8 cellular contexts compared by ENCODE assay signal in the genomic region with DNA sequence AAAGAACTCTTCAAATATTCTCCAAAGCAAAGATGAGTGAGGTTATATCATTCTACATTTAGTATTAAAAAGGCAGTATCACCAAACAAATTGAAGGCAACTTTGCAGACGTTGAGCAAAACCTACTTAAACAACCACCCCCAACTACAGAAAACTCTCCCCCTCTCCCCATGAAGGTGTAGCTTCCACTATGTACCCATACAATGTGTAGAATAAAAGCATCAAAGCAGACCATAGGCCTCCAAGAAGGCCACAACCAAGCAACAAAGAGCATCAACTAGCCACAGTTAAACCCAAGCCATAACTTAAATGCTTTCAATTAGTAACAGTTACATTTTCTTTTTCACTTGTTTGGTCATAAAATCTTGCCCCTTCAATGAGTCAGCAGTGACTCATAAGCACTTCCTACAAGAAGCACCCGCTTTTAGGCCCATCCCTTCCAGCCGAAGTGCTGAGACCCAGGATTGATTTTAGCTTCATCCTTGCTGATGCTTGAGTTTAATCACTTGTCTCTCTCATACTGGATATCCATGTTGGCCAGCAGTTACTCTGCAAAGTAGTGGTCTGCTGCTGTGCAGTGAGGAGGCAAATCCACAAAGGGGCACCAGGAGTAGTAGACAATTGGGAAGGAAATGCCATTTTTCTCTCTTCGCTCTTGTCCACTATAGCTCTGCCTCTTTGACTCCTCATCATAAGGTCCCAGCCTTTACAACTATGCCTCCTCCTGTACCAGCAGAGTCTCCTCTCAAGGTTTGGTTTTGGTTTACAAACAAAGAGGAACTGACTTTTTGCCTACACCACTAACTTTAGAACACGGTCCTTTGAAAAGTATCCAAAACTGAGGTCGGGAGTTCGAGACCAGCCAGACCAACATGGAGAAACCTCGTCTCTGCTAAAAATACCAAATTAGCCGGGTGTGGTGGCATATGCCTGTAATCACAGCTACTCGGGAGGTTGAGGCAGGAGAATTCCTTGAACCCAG. TPM values are rescaled to one million over a fixed set of nuclear protein-coding genes. Genes with fewer than 3 reads are reported as not detected.
DNase-seq lines count a peak whose midpoint lies in the region; ATAC-seq, FAIRE-seq and TF ChIP-seq lines count a peak whose summit lies in the region.

No MANE protein-coding gene starts in this region.

- peak overlapping the region; percentile 13 for H3K9ac ChIP-seq in HUES6 (ENCODE audit: low read length)
- no peak overlapping the region for H3K9ac ChIP-seq in keratinocyte (ENCODE audit: control insufficient read depth, extremely low read depth, insufficient read depth, low read length)

- H3K4me1 ChIP-seq in HUES6 (ENCODE audit: control insufficient read depth, insufficient read depth, low read length) (peaks cover 17% of the 10 kb centered on the region), keratinocyte (ENCODE audit: control insufficient read depth, extremely low read depth, insufficient read depth, low read length) (peaks cover 16% of the 10 kb centered on the region)

- ATAC-seq in GM21723 (IDR thresholded peaks at IDR 0.05; ENCODE audit: unreplicated experiment), result peak; percentile 85

- H3K27me3 ChIP-seq in HUES6 (ENCODE audit: control insufficient read depth, insufficient read depth, low read length) (no peaks in the 10 kb centered on the region), keratinocyte (ENCODE audit: control insufficient read depth, extremely low read depth, insufficient read depth, low read length) (no peaks in the 10 kb centered on the region)

- FAIRE-seq in keratinocyte (lab: Jason Lieb, UNC), result peak; percentile 88

- H2AFZ ChIP-seq in keratinocyte (ENCODE audit: control insufficient read depth, low read length), result peak overlapping the region; percentile 81

- TF ChIP-seq CTCF in keratinocyte (optimal IDR thresholded peaks at IDR 0.05 in 1 of 3, IDR thresholded peaks at IDR 0.05 in 1 of 3, conservative IDR thresholded peaks at IDR 0.05 in 1 of 3; ENCODE audit: extremely low read depth in 1 of 3, insufficient read depth in 2 of 3, low read length in 3 of 3), result no peak

- H3K27ac ChIP-seq in HUES6 (ENCODE audit: low read depth, low read length) (peak overlapping the region; percentile 50; the same call in 1 of the 2 replicates), keratinocyte (ENCODE audit: control insufficient read depth, insufficient read depth, low read length) (peak overlapping the region; percentile 42), caudate nucleus (ENCODE audit: low read depth, low read length) (no peak overlapping the region)

- peak overlapping the region; percentile 70 for H3K4me2 ChIP-seq in keratinocyte (ENCODE audit: control insufficient read depth, extremely low read depth, insufficient read depth, low read depth, low read length)

- H3K9me3 ChIP-seq in HUES6 (ENCODE audit: control insufficient read depth, insufficient read depth, low read depth, low read length) (no peaks in the 10 kb centered on the region), keratinocyte (ENCODE audit: control insufficient read depth, low read depth, low read length) (no peaks in the 10 kb centered on the region)

- dilution Hi-C loops in keratinocyte (cut with MboI; ENCODE audit: extremely low pct_ligation_motif_present, low sequenced_read_pairs), result no loop called here

- H3K36me3 ChIP-seq in HUES6 (ENCODE audit: control insufficient read depth, insufficient read depth, low read length) (no peaks in the 10 kb centered on the region), keratinocyte (ENCODE audit: control insufficient read depth in 2 of 2, extremely low read depth in 1 of 2, insufficient read depth in 2 of 2, low read length in 2 of 2) (no peaks in the 10 kb centered on the region)

- H3K9me1 ChIP-seq in keratinocyte (ENCODE audit: control insufficient read depth, extremely low read depth, insufficient read depth, low read length), result no peaks in the 10 kb centered on the region

- H3K79me2 ChIP-seq in keratinocyte (ENCODE audit: control insufficient read depth, insufficient read depth, low read length), result no peaks in the 10 kb centered on the region

- no peaks in the 10 kb centered on the region for H4K20me1 ChIP-seq in keratinocyte (ENCODE audit: control insufficient read depth, extremely low read depth, insufficient read depth, low read length)

- H3K4me3 ChIP-seq in HUES6 (ENCODE audit: low read depth, low read length) (no peak overlapping the region), keratinocyte (ENCODE audit: control insufficient read depth in 2 of 3, extremely low read depth in 1 of 3, insufficient read depth in 2 of 3, low read depth in 1 of 3, low read length in 3 of 3) (peak overlapping the region in 2 of 3 experiments; percentile 0 to 3)

- DNase-seq in GM04503 (ENCODE audit: low read depth) (peak; percentile 71), activated T-cell treated with anti-CD3 and anti-CD28 coated beads for 4 hours (peak; percentile 15), keratinocyte (ENCODE audit: low read depth, low spot score) (peak; percentile 73), activated gamma-delta T cell treated with Interleukin-2 at 50 U/mL for 16 hours (no peak), NCI-H345 (lab: John Stamatoyannopoulos, UW) (no peak), caudate nucleus (lab: John Stamatoyannopoulos, UW) (no peak)

RNA-seq across cellular contexts. Expression of a gene that starts 8.4 kb away (rescaled TPM):
- polyA plus RNA-seq in keratinocyte, result 20.9 to 29.0 TPM (median 27.6 TPM) in 3 replicates
- 6.4 TPM for polyA plus RNA-seq in keratinocyte (2011; ENCODE audit: low read depth)
- 12.0 and 24.5 TPM in 2 replicates for polyA plus RNA-seq in keratinocyte (2011; cell fraction: cytosol; rRNA removed)
- polyA plus RNA-seq in keratinocyte (2011; cell fraction: nucleus; rRNA removed), result 37.2 and 42.7 TPM in 2 replicates
- 15.4 and 22.2 TPM in 2 replicates for polyA plus RNA-seq in keratinocyte (2012; ENCODE audit: low replicate concordance)
- 22.5 to 46.2 TPM (median 32.9 TPM) in 3 replicates for polyA minus RNA-seq in keratinocyte
- polyA minus RNA-seq in keratinocyte (2011; cell fraction: cytosol; rRNA and poly(A)+ RNA removed), result 18.8 TPM
- polyA minus RNA-seq in keratinocyte (2011; cell fraction: nucleus; rRNA and poly(A)+ RNA removed), result 34.7 and 54.9 TPM in 2 replicates

Comparison
In these comparisons a context has a peak if more than half of its experiments do, and no peak if none do; other contexts are left out.
1. DNase-seq: peak in GM04503 (single experiment), activated T-cell treated with anti-CD3 and anti-CD28 coated beads for 4 hours (single experiment) and keratinocyte (single experiment); none in activated gamma-delta T cell treated with Interleukin-2 at 50 U/mL for 16 hours (single experiment), NCI-H345 (single experiment) and caudate nucleus (0 of 61).